Comparison of ENCODE assay signal across 20 cellular contexts in the genomic region with DNA sequence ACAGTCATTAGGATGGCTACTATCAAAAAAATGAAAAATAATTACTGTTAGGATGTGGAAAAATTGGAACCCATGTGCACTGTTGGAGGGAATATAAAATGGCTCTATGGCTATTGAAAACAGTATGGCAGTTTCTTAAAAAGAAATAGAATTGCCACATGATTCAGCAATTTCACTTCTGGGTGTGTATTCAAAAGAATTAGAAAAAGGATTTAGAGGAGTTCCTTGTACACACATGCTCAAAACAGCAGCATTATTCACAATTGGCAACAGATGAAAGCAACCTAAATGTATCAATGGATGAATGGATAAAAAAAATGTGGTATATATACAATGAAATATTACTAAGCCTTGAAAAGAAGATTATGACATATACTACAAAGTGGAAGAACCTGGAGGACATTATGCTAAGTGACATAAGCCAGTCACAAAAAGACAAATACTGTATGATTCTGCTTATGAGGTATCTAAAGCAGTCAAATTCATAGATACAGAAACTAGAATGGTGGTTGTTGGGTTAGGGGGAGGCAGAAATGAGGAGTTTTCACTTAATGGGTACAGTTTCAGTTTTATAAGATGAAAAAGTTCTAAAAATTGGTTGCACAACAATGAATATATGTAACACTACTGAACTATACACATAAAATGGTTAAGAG.
A peak's percentile ranks its signal among the peaks of the same experiment; 100 is the strongest.
DNase-seq lines count a peak whose midpoint lies in the region; ATAC-seq and TF ChIP-seq lines count a peak whose summit lies in the region.
"Had no signal": no experiment of that assay in that cellular context is flagged by ENCODE, and none has a peak within 500 bp of the region (broad histone marks: within the 10 kb centered on the region; RNA-seq: fewer than 3 reads in every experiment).

No MANE protein-coding gene starts in this region.

- no peak for TF ChIP-seq CTCF in MM.1S (IDR thresholded peaks at IDR 0.05; ENCODE audit: low read length)

- H3K27ac ChIP-seq in MM.1S (ENCODE audit: low read length), result no peak overlapping the region
- H3K27ac ChIP-seq: RWPE1 had no signal

- H3K79me2 ChIP-seq in MM.1S (ENCODE audit: low read length), result no peaks in the 10 kb centered on the region

- H3K27ac Mint-ChIP-seq in stimulated activated naive CD8-positive, alpha-beta T cell treated with anti-CD3 and anti-CD28 coated beads, Interleukin-15, amount 100 ng/mL, for 72 hours, result no peak overlapping the region
- H3K27ac Mint-ChIP-seq: CD4-positive, alpha-beta T cell; WTC11 had no signal

- H3K4me3 ChIP-seq in MM.1S (ENCODE audit: low read length), result no peak overlapping the region

- ATAC-seq in stimulated activated naive CD8-positive, alpha-beta T cell treated with anti-CD3 and anti-CD28 coated beads, Interleukin-15, amount 100 ng/mL, for 72 hours, result peak; percentile 88
- no peak for ATAC-seq in stimulated activated naive CD8-positive, alpha-beta T cell treated with anti-CD3 and anti-CD28 coated beads, Interleukin-15, Interleukin-2, amounts not matched to agents 100 U/mL and 50 U/mL, for 24 hours
- peak; percentile 91 for ATAC-seq in HG02973 (IDR thresholded peaks at IDR 0.05; ENCODE audit: unreplicated experiment)
- ATAC-seq: WTC11 had no signal

- no peaks in the 10 kb centered on the region for H3K36me3 ChIP-seq in MM.1S (replicated peaks; ENCODE audit: insufficient read depth, low read length)

- no peaks in the 10 kb centered on the region for H3K9me3 ChIP-seq in MM.1S (replicated peaks; ENCODE audit: insufficient read depth, low read length)

- no peak for DNase-seq in stimulated activated naive CD8-positive, alpha-beta T cell treated with anti-CD3 and anti-CD28 coated beads, Interleukin-15, amount 100 ng/mL, for 72 hours
- no peak for DNase-seq in stimulated activated naive CD8-positive, alpha-beta T cell treated with anti-CD3 and anti-CD28 coated beads, Interleukin-15, Interleukin-2, amounts not matched to agents 100 U/mL and 50 U/mL, for 24 hours
- DNase-seq in MM.1S (peak; percentile 37), islet precursor cell (no peak), cortex of kidney (lab: John Stamatoyannopoulos, UW) (no peak), DMS114 treated with DMSO at 0.1 percent for 48 hours (lab: John Stamatoyannopoulos, UW; ENCODE audit: unreplicated experiment) (no peak), NCI-H524 (lab: John Stamatoyannopoulos, UW) (no peak)
- DNase-seq: activated effector memory CD4-positive, alpha-beta T cell treated with anti-CD3 and anti-CD28 coated beads, Interleukin-2, amount 50 U/mL, for 16 hours; caudate nucleus; CD4-positive, alpha-beta T cell; effector CD4-positive, alpha-beta T cell; KG1; NCI-H1105 treated with DMSO at 0.1 percent for 48 hours; NCI-H82; stimulated activated naive CD4-positive, alpha-beta T cell treated with Interleukin-2 at 50 U/mL for 16 hours; T-helper 1 cell had no signal

- no peaks in the 10 kb centered on the region for H3F3A ChIP-seq in MM.1S (ENCODE audit: insufficient read depth, low read length)

- no peak overlapping the region for H3K4me2 ChIP-seq in MM.1S (ENCODE audit: low read depth, low read length)

- no peaks in the 10 kb centered on the region for H4K20me1 ChIP-seq in MM.1S (ENCODE audit: insufficient read depth, low read length)

- peaks cover 9 to 15% of the 10 kb centered on the region in 2 donors for H3K9me3 Mint-ChIP-seq in stimulated activated naive CD8-positive, alpha-beta T cell treated with anti-CD3 and anti-CD28 coated beads, Interleukin-15, amount 100 ng/mL, for 72 hours

- H3K27me3 ChIP-seq in MM.1S (replicated peaks; ENCODE audit: insufficient read depth, low read length), result no peaks in the 10 kb centered on the region

- no peak overlapping the region for H2AFZ ChIP-seq in MM.1S (ENCODE audit: low read length)

- H3K4me1 Mint-ChIP-seq in stimulated activated naive CD8-positive, alpha-beta T cell treated with anti-CD3 and anti-CD28 coated beads, Interleukin-15, amount 100 ng/mL, for 72 hours, result peaks cover 10% of the 10 kb centered on the region

- no peaks in the 10 kb centered on the region for H3K9me2 ChIP-seq in MM.1S (replicated peaks; ENCODE audit: insufficient read depth, low read length)

- H3K4me3 Mint-ChIP-seq in stimulated activated naive CD8-positive, alpha-beta T cell treated with anti-CD3 and anti-CD28 coated beads, Interleukin-15, amount 100 ng/mL, for 72 hours, result no peak overlapping the region
- H3K4me3 Mint-ChIP-seq: CD4-positive, alpha-beta T cell; neural crest cell; WTC11 had no signal

- peaks cover 11% of the 10 kb centered on the region; the same call in 1 of the 2 replicates for H3K4me1 ChIP-seq in MM.1S (ENCODE audit: low read length)

- no peak overlapping the region for H3K9ac ChIP-seq in MM.1S (ENCODE audit: low read length)

- no peaks in the 10 kb centered on the region for H3K27me3 Mint-ChIP-seq in stimulated activated naive CD8-positive, alpha-beta T cell treated with anti-CD3 and anti-CD28 coated beads, Interleukin-15, amount 100 ng/mL, for 72 hours
- H3K27me3 Mint-ChIP-seq: CD4-positive, alpha-beta T cell had no signal
